ENCODE assay signal across 8 cellular contexts in genomic region chr3:15064299-15064834, GRCh38. TPM values are rescaled to one million over a fixed set of nuclear protein-coding genes. Genes with fewer than 3 reads are reported as not detected.
DNase-seq lines count a peak whose midpoint lies in the region; TF ChIP-seq lines count a peak whose summit lies in the region.

No MANE protein-coding gene starts in this region.

- peaks cover 22% of the 10 kb centered on the region for H3K36me3 ChIP-seq in HAP-1 (replicated peaks)
- no peaks in the 10 kb centered on the region for H3K36me3 ChIP-seq in iPS DF 6.9 (ENCODE audit: control insufficient read depth, insufficient read depth, low read length)

- DNase-seq in NCI-H510A treated with DMSO at 0.1 percent for 48 hours (lab: John Stamatoyannopoulos, UW) (peak; percentile 27), NCI-H510A (lab: John Stamatoyannopoulos, UW) (no peak), HAP-1 (ENCODE audit: low spot score in 2 of 2) (peak in 1 of 2 experiments; percentile 36), NAMALWA (ENCODE audit: low spot score) (peak; percentile 45), astrocyte of the cerebellum (ENCODE audit: low read depth) (no peak), iPS DF 6.9 (ENCODE audit: low read depth, low spot score) (no peak), posterior vena cava (ENCODE audit: low spot score) (no peak)

- H3K4me3 ChIP-seq in HAP-1 (peak overlapping the region; percentile 92), astrocyte of the cerebellum (ENCODE audit: low read depth, low read length) (peak overlapping the region; percentile 94), iPS DF 6.9 (ENCODE audit: low read length) (peak overlapping the region; percentile 59), skin epidermis (peak overlapping the region; percentile 78 to 96 (median 92))

- H3K27ac ChIP-seq in iPS DF 6.9 (ENCODE audit: low read length): no peak overlapping the region
- peak overlapping the region; percentile 47 to 96 (median 89) for H3K27ac ChIP-seq in skin epidermis

- peaks cover 13% of the 10 kb centered on the region for H3K4me1 ChIP-seq in HAP-1
- no peaks in the 10 kb centered on the region; the same call in 1 of the 2 replicates for H3K4me1 ChIP-seq in iPS DF 6.9 (ENCODE audit: control insufficient read depth, insufficient read depth, low read length)

- intact Hi-C loops in posterior vena cava (cut with DNase I): no loop called here

- in situ Hi-C loops in HAP-1 (cut with MboI; ENCODE audit: low sequenced_read_pairs) (no loop called here), astrocyte of the cerebellum (cut with HindIII; ENCODE audit: low sequenced_read_pairs) (no loop called here)

- H3K27me3 ChIP-seq in HAP-1 (ENCODE audit: low read depth): no peaks in the 10 kb centered on the region
- no peaks in the 10 kb centered on the region for H3K27me3 ChIP-seq in iPS DF 6.9 (ENCODE audit: control insufficient read depth, insufficient read depth, low read length)

- no CpG with 5 or more reads among the region's 25 CpGs for WGBS in iPS DF 6.9 (ENCODE audit: insufficient coverage, insufficient read length)

- H3K9me3 ChIP-seq in HAP-1 (no peaks in the 10 kb centered on the region; the same call in 1 of the 2 replicates), iPS DF 6.9 (ENCODE audit: control insufficient read depth, insufficient read depth, low read length) (no peaks in the 10 kb centered on the region)

- TF ChIP-seq CTCF in astrocyte of the cerebellum (IDR thresholded peaks at IDR 0.05; ENCODE audit: low read depth, low read length, missing control alignments): no peak

RNA-seq across cellular contexts. Expression of gene MRPS25, which starts 0.7 kb away (rescaled TPM):
- 10 to 100 TPM; 29.7 to 34.4 TPM for total RNA-seq in posterior vena cava

RNA-seq across cellular contexts. Expression of gene RBSN, which starts 34.6 kb away (rescaled TPM):
- total RNA-seq in posterior vena cava: 10 to 100 TPM; 28.8 to 30.3 TPM

Comparison
In these comparisons a context has a peak if more than half of its experiments do, and no peak if none do; other contexts are left out.
1. DNase-seq: peak in NCI-H510A treated with DMSO at 0.1 percent for 48 hours (single experiment) and NAMALWA (single experiment); none in NCI-H510A (single experiment), astrocyte of the cerebellum (single experiment), iPS DF 6.9 (single experiment) and posterior vena cava (single experiment).
2. Peak in every context shown above with its lines, with median percentiles within 50 percentile points of each other: H3K4me3 ChIP-seq.